ENCODE assay signal across 9 cellular contexts in genomic region chr7:123797673-123798526, GRCh38. TPM values are rescaled to one million over a fixed set of nuclear protein-coding genes. Genes with fewer than 3 reads are reported as not detected.
DNase-seq lines count a peak whose midpoint lies in the region; FAIRE-seq and TF ChIP-seq lines count a peak whose summit lies in the region.
"Had no signal": no experiment of that assay in that cellular context is flagged by ENCODE, and none has a peak within 500 bp of the region (broad histone marks: within the 10 kb centered on the region; RNA-seq: fewer than 3 reads in every experiment).

No MANE protein-coding gene starts in this region.

- no peaks in the 10 kb centered on the region for H3K9me3 ChIP-seq in DOHH2 (ENCODE audit: control insufficient read depth, insufficient read depth, low read length)
- no peaks in the 10 kb centered on the region for H3K9me3 ChIP-seq in mesenchymal stem cell (ENCODE audit: control insufficient read depth, low read length)

- no peak overlapping the region for H4K91ac ChIP-seq in mesenchymal stem cell (ENCODE audit: low read length)

- no peak overlapping the region for H3K23ac ChIP-seq in mesenchymal stem cell (ENCODE audit: low read length in 2 of 2)

- no peak overlapping the region for H3K18ac ChIP-seq in mesenchymal stem cell (ENCODE audit: low read depth in 1 of 2, low read length in 2 of 2)

- no peaks in the 10 kb centered on the region for H3F3A ChIP-seq in DOHH2 (ENCODE audit: control insufficient read depth, insufficient read depth)

- no peaks in the 10 kb centered on the region for H3K36me3 Mint-ChIP-seq in activated naive CD4-positive, alpha-beta T cell treated with anti-CD3 and anti-CD28 coated beads for 36 hours (ENCODE audit: low read depth)

- no peaks in the 10 kb centered on the region for H3K9me2 ChIP-seq in DOHH2 (replicated peaks; ENCODE audit: control insufficient read depth, low read length)

- no peaks in the 10 kb centered on the region for H3K79me2 ChIP-seq in DOHH2 (ENCODE audit: control insufficient read depth, low read length)

- FAIRE-seq in GM12891 (lab: Jason Lieb, UNC) = no peak

- H2AK5ac ChIP-seq in mesenchymal stem cell (ENCODE audit: low read length, severe bottlenecking) = no peak overlapping the region

- H3K36me3 ChIP-seq in DOHH2 (ENCODE audit: control insufficient read depth, low read length) = no peaks in the 10 kb centered on the region
- H3K36me3 ChIP-seq in mesenchymal stem cell (ENCODE audit: control insufficient read depth in 1 of 2, insufficient read depth in 2 of 2, low read depth in 1 of 2, low read length in 2 of 2) = no peaks in the 10 kb centered on the region

- H2BK15ac ChIP-seq in mesenchymal stem cell (ENCODE audit: low read depth, poor library complexity, severe bottlenecking) = no peak overlapping the region

- no peak overlapping the region for H3K4ac ChIP-seq in mesenchymal stem cell (ENCODE audit: low read depth in 1 of 2, low read length in 2 of 2)

- H4K8ac ChIP-seq in mesenchymal stem cell (ENCODE audit: low read length) = no peak overlapping the region

- H2AFZ ChIP-seq in mesenchymal stem cell (ENCODE audit: low read depth, low read length) = no peak overlapping the region

- no peak overlapping the region for H3K27ac ChIP-seq in DOHH2 (ENCODE audit: low read depth, low read length)
- H3K27ac ChIP-seq in mesenchymal stem cell (ENCODE audit: low read length, poor library complexity, severe bottlenecking) = no peak overlapping the region

- H3K14ac ChIP-seq in mesenchymal stem cell (ENCODE audit: low read length in 2 of 2) = no peak overlapping the region

- H3K9me3 Mint-ChIP-seq in activated naive CD4-positive, alpha-beta T cell treated with anti-CD3 and anti-CD28 coated beads for 36 hours = no peaks in the 10 kb centered on the region
- H3K9me3 Mint-ChIP-seq: T-helper 1 cell treated with Interleukin-12 subunit alpha and Interleukin-12 subunit beta and Interleukin-4 antibody, amounts not matched to agents 30 μg/mL and 1 μg/mL, for 36 hours had no signal

- TF ChIP-seq POLR2A in GM12891 (IDR thresholded peaks at IDR 0.05; ENCODE audit: low read depth, low read length) = no peak

- H3K4me1 Mint-ChIP-seq in activated naive CD4-positive, alpha-beta T cell treated with anti-CD3 and anti-CD28 coated beads for 36 hours (ENCODE audit: low read depth) = no peaks in the 10 kb centered on the region

- CTCF ChIA-PET in activated naive CD4-positive, alpha-beta T cell treated with anti-CD3 and anti-CD28 coated beads for 36 hours (lab: Charles Lee) = interaction anchor here (0.6 to 5.1 kb wide), 28 partner anchors 10 to 1749 kb away, joined by 3 to 106 read pairs (median 4); partner anchors contain the start of gene WASL

- H3K4me3 ChIP-seq in DOHH2 (ENCODE audit: low read length) (no peak overlapping the region), mesenchymal stem cell (ENCODE audit: insufficient read depth in 1 of 2, low read depth in 1 of 2, low read length in 2 of 2) (no peak overlapping the region)

- H3K27me3 Mint-ChIP-seq in activated naive CD4-positive, alpha-beta T cell treated with anti-CD3 and anti-CD28 coated beads for 36 hours (ENCODE audit: low read depth) = no peaks in the 10 kb centered on the region

- no peaks in the 10 kb centered on the region for H3K79me1 ChIP-seq in mesenchymal stem cell (replicated peaks; ENCODE audit: low read length, poor library complexity, severe bottlenecking)

- no peaks in the 10 kb centered on the region for H3K4me1 ChIP-seq in DOHH2 (ENCODE audit: control insufficient read depth, low read length)
- H3K4me1 ChIP-seq in mesenchymal stem cell (ENCODE audit: control insufficient read depth, insufficient read depth, low read depth, low read length) = no peaks in the 10 kb centered on the region

- no peak overlapping the region for H3K27ac Mint-ChIP-seq in activated naive CD4-positive, alpha-beta T cell treated with anti-CD3 and anti-CD28 coated beads for 36 hours
- H3K27ac Mint-ChIP-seq: T-helper 1 cell treated with Interleukin-12 subunit alpha and Interleukin-12 subunit beta and Interleukin-4 antibody, amounts not matched to agents 30 μg/mL and 1 μg/mL, for 36 hours had no signal

- WGBS in mesenchymal stem cell = 38% methylated on average over 2 of the region's 2 CpGs

- H3K4me2 ChIP-seq in DOHH2 (ENCODE audit: low read length) (no peak overlapping the region), mesenchymal stem cell (ENCODE audit: low read length, poor library complexity, severe bottlenecking) (no peak overlapping the region)

- no peak overlapping the region for H3K4me3 Mint-ChIP-seq in activated naive CD4-positive, alpha-beta T cell treated with anti-CD3 and anti-CD28 coated beads for 36 hours
- H3K4me3 Mint-ChIP-seq: T-helper 1 cell treated with Interleukin-12 subunit alpha and Interleukin-12 subunit beta and Interleukin-4 antibody, amounts not matched to agents 30 μg/mL and 1 μg/mL, for 36 hours had no signal

- intact Hi-C loops in activated naive CD4-positive, alpha-beta T cell treated with anti-CD3 and anti-CD28 coated beads for 36 hours (cut with micrococcal nuclease) = loop anchor here (1.0 to 5.0 kb wide), 8 partner anchors 26 to 989 kb away; no protein-coding TSS in a partner anchor

- H3K9ac ChIP-seq in mesenchymal stem cell (ENCODE audit: low read length) = no peak overlapping the region

- DNase-seq in HS-5 (ENCODE audit: low read depth) (peak; percentile 65), NCI-H82 treated with DMSO at 0.1 percent for 48 hours (lab: John Stamatoyannopoulos, UW; ENCODE audit: unreplicated experiment) (peak; percentile 42), dermis microvascular lymphatic vessel endothelial cell (ENCODE audit: low read depth in 2 of 2) (peak; percentile 36 to 79), mesenchymal stem cell (peak; percentile 79), GM12891 (ENCODE audit: insufficient read length, low spot score) (no peak), GOT3 (lab: John Stamatoyannopoulos, UW) (no peak)
- no peak for DNase-seq in activated naive CD4-positive, alpha-beta T cell treated with anti-CD3 and anti-CD28 coated beads for 36 hours

- H2BK12ac ChIP-seq in mesenchymal stem cell (ENCODE audit: low read length in 2 of 2) = no peak overlapping the region

- H2BK120ac ChIP-seq in mesenchymal stem cell (ENCODE audit: low read depth, low read length) = no peak overlapping the region

- peak; percentile 58 for TF ChIP-seq CTCF in DOHH2 (IDR thresholded peaks at IDR 0.05; ENCODE audit: low read depth, low read length, poor library complexity, severe bottlenecking)

- H3K27me3 ChIP-seq in DOHH2 (ENCODE audit: control insufficient read depth, low read length) = peaks cover 4% of the 10 kb centered on the region; the same call in 1 of the 2 replicates
- H3K27me3 ChIP-seq in mesenchymal stem cell (ENCODE audit: control insufficient read depth in 1 of 2, insufficient read depth in 1 of 2, low read length in 2 of 2) = no peaks in the 10 kb centered on the region

- no peaks in the 10 kb centered on the region for H4K20me1 ChIP-seq in DOHH2 (ENCODE audit: control insufficient read depth, insufficient read depth, low read depth, low read length)

- no peak overlapping the region for H2BK5ac ChIP-seq in mesenchymal stem cell (ENCODE audit: low read depth, low read length, poor library complexity, severe bottlenecking)

TF ChIP-seq in GM12891, 5 proteins besides CTCF, POLR2A, EP300 and RAD21:
- TF ChIP-seq POU2F2 (IDR thresholded peaks at IDR 0.05; ENCODE audit: low read depth, low read length) = no peak
- no peak for TF ChIP-seq POLR2AphosphoS5 (IDR thresholded peaks at IDR 0.05; ENCODE audit: low read depth, low read length)
- no peak for TF ChIP-seq SPI1 (IDR thresholded peaks at IDR 0.05; ENCODE audit: low read depth, low read length)
- TF ChIP-seq PAX5 (IDR thresholded peaks at IDR 0.05; ENCODE audit: insufficient read depth, low read length, severe bottlenecking) = no peak
- no peak for TF ChIP-seq TAF1 (IDR thresholded peaks at IDR 0.05; ENCODE audit: low read depth, low read length)

RNA-seq across cellular contexts. Expression of gene HYAL4, which starts 47.1 kb away (rescaled TPM):
- 0.39 and 1.0 TPM in 2 replicates for total RNA-seq in dermis microvascular lymphatic vessel endothelial cell
- not detected for polyA plus RNA-seq in mesenchymal stem cell (2013, experiment 1 of 2)
- polyA plus RNA-seq in mesenchymal stem cell (2013, experiment 2 of 2) = not detected
- total RNA-seq in activated naive CD4-positive, alpha-beta T cell treated with anti-CD3 and anti-CD28 coated beads for 36 hours = not detected
- polyA plus RNA-seq in GM12891 (2012; ENCODE audit: low read depth, missing spikeins) = 0.22 TPM

RNA-seq across cellular contexts. Expression of gene WASL, which starts 49.1 kb away (rescaled TPM):
- 10.5 and 15.9 TPM in 2 replicates for total RNA-seq in dermis microvascular lymphatic vessel endothelial cell
- 38.0 TPM for polyA plus RNA-seq in mesenchymal stem cell (2013, experiment 1 of 2)
- polyA plus RNA-seq in mesenchymal stem cell (2013, experiment 2 of 2) = 39.2 TPM
- total RNA-seq in activated naive CD4-positive, alpha-beta T cell treated with anti-CD3 and anti-CD28 coated beads for 36 hours = 1 to 10 TPM; 3.7 to 3.8 TPM
- 2.3 TPM for polyA plus RNA-seq in GM12891 (2012; ENCODE audit: low read depth, missing spikeins)

Comparison
In these comparisons a context has a peak if more than half of its experiments do, and no peak if none do; other contexts are left out.
1. DNase-seq: peak in HS-5 (single experiment), NCI-H82 treated with DMSO at 0.1 percent for 48 hours (single experiment), dermis microvascular lymphatic vessel endothelial cell (2 of 2) and mesenchymal stem cell (single experiment); none in activated naive CD4-positive, alpha-beta T cell treated with anti-CD3 and anti-CD28 coated beads for 36 hours (single experiment), GM12891 (single experiment) and GOT3 (single experiment).